12 cellular contexts compared by ENCODE assay signal in genomic region chr1:85611856-85612255, GRCh38. TPM values are rescaled to one million over a fixed set of nuclear protein-coding genes. Genes with fewer than 3 reads are reported as not detected.
DNase-seq lines count a peak whose midpoint lies in the region; ATAC-seq and TF ChIP-seq lines count a peak whose summit lies in the region.
"Had no signal": no experiment of that assay in that cellular context is flagged by ENCODE, and none has a peak within 500 bp of the region (broad histone marks: within the 10 kb centered on the region; RNA-seq: fewer than 3 reads in every experiment).

No MANE protein-coding gene starts in this region.

- H3K9me3 Mint-ChIP-seq in activated naive CD8-positive, alpha-beta T cell treated with anti-CD3 and anti-CD28 coated beads for 36 hours: no peaks in the 10 kb centered on the region

- dilution Hi-C loops in mammary epithelial cell (cut with HindIII; ENCODE audit: low sequenced_read_pairs): no loop called here

- no peaks in the 10 kb centered on the region for H3K27me3 Mint-ChIP-seq in activated naive CD8-positive, alpha-beta T cell treated with anti-CD3 and anti-CD28 coated beads for 36 hours

- H3K79me2 ChIP-seq in mammary epithelial cell (ENCODE audit: insufficient read depth, low read length): no peaks in the 10 kb centered on the region

- no peak overlapping the region for H3K4me3 Mint-ChIP-seq in activated naive CD8-positive, alpha-beta T cell treated with anti-CD3 and anti-CD28 coated beads for 36 hours

- no peak overlapping the region for H2AFZ ChIP-seq in mammary epithelial cell (ENCODE audit: low read depth, low read length)

- H3K27ac ChIP-seq in mammary epithelial cell (ENCODE audit: insufficient read depth, low read depth, low read length) (peak overlapping the region; percentile 85), tibial artery (peak overlapping the region; percentile 53 to 68)
- H3K27ac ChIP-seq: colonic mucosa had no signal

- peaks cover 47% of the 10 kb centered on the region for H3K4me1 ChIP-seq in mammary epithelial cell (ENCODE audit: insufficient read depth, low read length)
- H3K4me1 ChIP-seq in tibial artery: peaks cover 0 to 37% (median 20%) of the 10 kb centered on the region in 4 donors
- H3K4me1 ChIP-seq: colonic mucosa had no signal

- peak overlapping the region; percentile 42 for H3K4me2 ChIP-seq in mammary epithelial cell (ENCODE audit: insufficient read depth, low read depth, low read length)

- peak overlapping the region; percentile 19 for H3K9ac ChIP-seq in mammary epithelial cell (ENCODE audit: insufficient read depth, low read length)

- intact Hi-C loops in mammary epithelial cell (cut with micrococcal nuclease): loop anchor here (1.0 to 10.0 kb wide), 4 partner anchors 28 to 304 kb away; partner anchors contain the start of gene ZNHIT6
- intact Hi-C loops in tibial artery (cut with DNase I; ENCODE audit: low total_unique reads): no loop called here

- H3K9me3 ChIP-seq in mammary epithelial cell (replicated peaks; ENCODE audit: insufficient read depth, low read length) (no peaks in the 10 kb centered on the region), tibial artery (no peaks in the 10 kb centered on the region)
- H3K9me3 ChIP-seq: colonic mucosa had no signal

- peaks cover 3% of the 10 kb centered on the region for H3K36me3 Mint-ChIP-seq in activated naive CD8-positive, alpha-beta T cell treated with anti-CD3 and anti-CD28 coated beads for 36 hours

- no TSS peak for BruUV-seq in mammary epithelial cell (replicated peaks; lab: Mats Ljungman, UMichigan)

- no peak for ATAC-seq in GM21515 (IDR thresholded peaks at IDR 0.05; ENCODE audit: unreplicated experiment)
- ATAC-seq: stimulated activated naive CD8-positive, alpha-beta T cell treated with anti-CD3 and anti-CD28 coated beads, Interleukin-15, Interleukin-2, amounts not matched to agents 100 U/mL and 50 U/mL, for 24 hours had no signal

- H3K4me1 Mint-ChIP-seq in activated naive CD8-positive, alpha-beta T cell treated with anti-CD3 and anti-CD28 coated beads for 36 hours: no peaks in the 10 kb centered on the region

- TF ChIP-seq CTCF in mammary epithelial cell (conservative IDR thresholded peaks at IDR 0.05 in 1 of 2, IDR thresholded peaks at IDR 0.05 in 1 of 2; ENCODE audit: extremely low read depth in 1 of 2, insufficient read depth in 1 of 2, low read depth in 1 of 2, low read length in 2 of 2) (no peak), tibial artery (IDR thresholded peaks at IDR 0.05) (no peak)

- 30% methylated on average over 5 of the region's 5 CpGs for WGBS in mammary epithelial cell (ENCODE audit: low coverage, missing lambda C conversion rate)

- H3K27me3 ChIP-seq in mammary epithelial cell (ENCODE audit: insufficient read depth, low read length): no peaks in the 10 kb centered on the region
- no peaks in the 10 kb centered on the region for H3K27me3 ChIP-seq in tibial artery
- H3K27me3 ChIP-seq: colonic mucosa had no signal

- H3K27ac Mint-ChIP-seq in activated naive CD8-positive, alpha-beta T cell treated with anti-CD3 and anti-CD28 coated beads for 36 hours: no peak overlapping the region

- in situ Hi-C loops in mammary epithelial cell (cut with MboI; ENCODE audit: low sequenced_read_pairs in 2 of 2): no loop called here

- DNase-seq in HPDE6-E6E7 (ENCODE audit: extremely low spot score) (peak; percentile 95), mammary epithelial cell (peak; percentile 96), kidney tubule cell (ENCODE audit: low spot score) (peak; percentile 99), tibial artery (peak; percentile 68 to 77), NCI-H1417 (lab: John Stamatoyannopoulos, UW) (no peak), putamen (ENCODE audit: low spot score) (no peak)
- DNase-seq in activated naive CD8-positive, alpha-beta T cell treated with anti-CD3 and anti-CD28 coated beads for 36 hours: no peak
- DNase-seq: colonic mucosa; H7; NCI-H1048; stimulated activated naive CD8-positive, alpha-beta T cell treated with anti-CD3 and anti-CD28 coated beads, Interleukin-15, Interleukin-2, amounts not matched to agents 100 U/mL and 50 U/mL, for 24 hours had no signal

- CTCF ChIA-PET in mammary epithelial cell (lab: Charles Lee; ENCODE audit: low non-redundant PET): interaction anchor here (0.5 kb wide), 1 partner anchor 130 kb away, joined by 5 read pairs; no protein-coding TSS in a partner anchor

- H3K36me3 ChIP-seq in mammary epithelial cell (ENCODE audit: insufficient read depth, low read length) (no peaks in the 10 kb centered on the region), tibial artery (no peaks in the 10 kb centered on the region)
- H3K36me3 ChIP-seq: colonic mucosa had no signal

- H3K4me3 ChIP-seq in mammary epithelial cell (replicated peaks in 1 of 3; ENCODE audit: insufficient read depth in 1 of 3, low read depth in 2 of 3, low read length in 3 of 3) (no peak overlapping the region), tibial artery (no peak overlapping the region)
- H3K4me3 ChIP-seq: colonic mucosa had no signal

- no peaks in the 10 kb centered on the region for H4K20me1 ChIP-seq in mammary epithelial cell (ENCODE audit: insufficient read depth, low read length)

RNA-seq across cellular contexts. Expression of gene CCN1, which starts 31.3 kb away (rescaled TPM):
- 100 to 1,000 TPM in 1 of 2 donors, 10 to 100 TPM in 1; 59.7 to 164 TPM for total RNA-seq in mammary epithelial cell
- polyA plus RNA-seq in mammary epithelial cell: 83.8 TPM
- 130 TPM for polyA minus RNA-seq in mammary epithelial cell
- under 1 TPM in 1 of 2 experiments, not detected in 1; 0.12 TPM for total RNA-seq in activated naive CD8-positive, alpha-beta T cell treated with anti-CD3 and anti-CD28 coated beads for 36 hours

Comparison
In these comparisons a context has a peak if more than half of its experiments do, and no peak if none do; other contexts are left out.
1. DNase-seq: peak in HPDE6-E6E7 (single experiment), mammary epithelial cell (single experiment), kidney tubule cell (single experiment) and tibial artery (2 of 2); none in NCI-H1417 (0 of 3), putamen (single experiment) and activated naive CD8-positive, alpha-beta T cell treated with anti-CD3 and anti-CD28 coated beads for 36 hours (single experiment).
2. RNA of gene CCN1, which starts 31.3 kb away (total RNA-seq): 59.7 to 164 TPM in mammary epithelial cell; 0.12 TPM in activated naive CD8-positive, alpha-beta T cell treated with anti-CD3 and anti-CD28 coated beads for 36 hours; every median in the first group is over 10 times any median in the second.